Comparison of ENCODE assay signal across 20 cellular contexts in the genomic region with DNA sequence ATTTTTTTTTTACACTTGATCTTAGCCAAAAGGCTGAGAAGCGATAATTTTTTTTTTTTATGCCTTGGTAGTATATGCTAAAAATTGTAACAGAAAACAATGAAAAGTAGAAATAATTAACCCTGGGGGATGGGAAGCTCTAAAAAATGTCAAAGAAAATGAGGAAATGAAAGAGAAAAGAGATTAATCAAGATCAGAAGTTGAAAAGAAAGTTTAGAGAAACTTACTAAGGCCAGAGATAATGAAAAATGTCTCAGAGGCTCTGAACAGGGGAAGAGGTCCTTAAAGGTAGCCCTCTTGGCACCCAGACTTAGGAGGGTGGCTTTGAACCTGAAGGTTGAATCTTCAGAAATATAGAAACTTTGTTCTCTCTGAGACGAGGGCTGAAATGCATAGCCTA. TPM values are rescaled to one million over a fixed set of nuclear protein-coding genes. Genes with fewer than 3 reads are reported as not detected.
"Had no signal": no experiment of that assay in that cellular context is flagged by ENCODE, and none has a peak within 500 bp of the region (broad histone marks: within the 10 kb centered on the region; RNA-seq: fewer than 3 reads in every experiment).

No MANE protein-coding gene starts in this region.

- ATAC-seq: heart left ventricle; left ventricle myocardium superior; naive thymus-derived CD8-positive, alpha-beta T cell had no signal

- H3K27me3 Mint-ChIP-seq: naive thymus-derived CD8-positive, alpha-beta T cell had no signal

- H3K27ac Mint-ChIP-seq: memory B cell had no signal

- H3K4me3 ChIP-seq: heart left ventricle, prostate gland, right atrium auricular region, thyroid gland had no signal

- H3K27me3 ChIP-seq: right atrium auricular region, thyroid gland had no signal

- H3K4me1 ChIP-seq: heart left ventricle, prostate gland, right atrium auricular region, thyroid gland had no signal

- H3K36me3 ChIP-seq: heart left ventricle, prostate gland, right atrium auricular region, thyroid gland had no signal

- H3K27ac ChIP-seq: heart left ventricle, prostate gland, right atrium auricular region, thyroid gland had no signal

- DNase-seq: activated CD4-positive, alpha-beta T cell treated with anti-CD3 and anti-CD28 coated beads, Interleukin-2, amount 50 U/mL, for 1 hour; activated effector memory CD4-positive, alpha-beta T cell treated with Interleukin-2 at 50 U/mL for 16 hours; activated naive CD4-positive, alpha-beta T cell treated with anti-CD3 and anti-CD28 coated beads, Interleukin-2, amount 50 U/mL, for 16 hours; cerebellar nuclear complex; cortex of kidney; heart left ventricle; left ventricle myocardium superior; naive thymus-derived CD8-positive, alpha-beta T cell; stimulated activated CD4-positive, alpha-beta T cell treated with anti-CD3 and anti-CD28 coated beads, Interleukin-12 subunit alpha, Interleukin-12 subunit beta, amount 100 ng/mL, for 4 hours; stimulated activated CD4-positive, alpha-beta T cell treated with anti-CD3 and anti-CD28 coated beads, Interleukin-1b, Interleukin-23, amount 100 ng/mL, for 48 hours; stimulated activated CD8-positive, alpha-beta memory T cell treated with anti-CD3 and anti-CD28 coated beads, Interleukin-4, amount 100 ng/mL, for 48 hours; stimulated activated naive CD4-positive, alpha-beta T cell; T1000; thyroid gland had no signal

- H3K9me3 ChIP-seq: heart left ventricle, prostate gland, right atrium auricular region, thyroid gland had no signal

- H3K9me3 Mint-ChIP-seq: memory B cell had no signal

- H3K4me3 Mint-ChIP-seq: memory B cell; naive thymus-derived CD8-positive, alpha-beta T cell had no signal

RNA-seq across cellular contexts. Expression of a gene that starts 58.6 kb away (rescaled TPM):
- total RNA-seq: frontal cortex, left ventricle myocardium superior, osteocyte, urinary bladder had no signal
- polyA plus RNA-seq: heart left ventricle had no signal
